Comparison of ENCODE assay signal across 17 cellular contexts in genomic region chr4:25821267-25821666, GRCh38. TPM values are rescaled to one million over a fixed set of nuclear protein-coding genes. Genes with fewer than 3 reads are reported as not detected.
DNase-seq lines count a peak whose midpoint lies in the region; ATAC-seq and TF ChIP-seq lines count a peak whose summit lies in the region.
"Had no signal": no experiment of that assay in that cellular context is flagged by ENCODE, and none has a peak within 500 bp of the region (broad histone marks: within the 10 kb centered on the region; RNA-seq: fewer than 3 reads in every experiment).

No MANE protein-coding gene starts in this region.

- H2BK15ac ChIP-seq in IMR-90 (ENCODE audit: low read depth, low read length): no peak overlapping the region

- no peak overlapping the region for H3K4ac ChIP-seq in IMR-90 (ENCODE audit: low read depth, low read length)

- TF ChIP-seq CTCF in IMR-90 (conservative IDR thresholded peaks at IDR 0.05; ENCODE audit: low read depth, low read length): no peak

- no peak overlapping the region for H3K14ac ChIP-seq in IMR-90 (replicated peaks; ENCODE audit: low read depth, low read length)

- no peak for TF ChIP-seq POLR2A in IMR-90 (IDR thresholded peaks at IDR 0.05; ENCODE audit: low read depth, low read length)

- intact Hi-C loops in IMR-90 (cut with micrococcal nuclease): no loop called here

- H3K27ac ChIP-seq in IMR-90 (ENCODE audit: insufficient read depth, low read length): no peak overlapping the region
- H3K27ac ChIP-seq: BLaER1, C4-2B had no signal

- H3K27me3 ChIP-seq in IMR-90 (ENCODE audit: control insufficient read depth, insufficient read depth, low read length): no peaks in the 10 kb centered on the region
- H3K27me3 ChIP-seq: BLaER1 had no signal

- H2AK9ac ChIP-seq in IMR-90 (replicated peaks; ENCODE audit: low read depth, low read length, poor library complexity): peak overlapping the region; percentile 49

- H3K18ac ChIP-seq in IMR-90 (ENCODE audit: low read depth, low read length): no peak overlapping the region

- 88% methylated on average over 3 of the region's 7 CpGs; no CpG with 5 or more reads in 1 of the 2 experiments for WGBS in IMR-90 (ENCODE audit: extremely low coverage in 2 of 2, insufficient read length in 1 of 2), 2 experiments

- H3K23ac ChIP-seq in IMR-90 (ENCODE audit: low read depth, low read length): no peak overlapping the region

- DNase-seq in IMR-90: no peak
- DNase-seq in globus pallidus (ENCODE audit: low spot score): peak; percentile 12
- no peak for DNase-seq in GDM1 (lab: John Stamatoyannopoulos, UW)
- DNase-seq in AG20443 (ENCODE audit: low spot score): no peak
- no peak for DNase-seq in DMS53 (lab: John Stamatoyannopoulos, UW)
- DNase-seq: Caco-2; CD4-positive, CD25-positive, alpha-beta regulatory T cell; DMS153; DMS79; EL; GF-D8; GOT3; HCEC 1CT had no signal

- H4K8ac ChIP-seq in IMR-90 (ENCODE audit: low read depth in 2 of 2, low read length in 2 of 2): no peak overlapping the region

- dilution Hi-C loops in IMR-90 (cut with HindIII; ENCODE audit: low sequenced_read_pairs, unreplicated experiment): no loop called here

- H3K79me1 ChIP-seq in IMR-90 (ENCODE audit: low read depth in 1 of 2, low read length in 2 of 2): peaks cover 0 to 5% of the 10 kb centered on the region in 2 experiments; a peak in 2 of 4 replicates

- TF ChIP-seq RAD21 in IMR-90 (IDR thresholded peaks at IDR 0.05; ENCODE audit: low read length): no peak

- H3K4me2 ChIP-seq in IMR-90 (ENCODE audit: low read depth, low read length): no peak overlapping the region
- H3K4me2 ChIP-seq: BLaER1 had no signal

- CTCF ChIA-PET in IMR-90 (lab: Yijun Ruan, JAX): no interaction called here

- in situ Hi-C loops in IMR-90 (cut with MboI; ENCODE audit: low sequenced_read_pairs): no loop called here

- H2BK20ac ChIP-seq in IMR-90 (ENCODE audit: low read depth, low read length): no peak overlapping the region

- H3K4me1 ChIP-seq in IMR-90 (ENCODE audit: control insufficient read depth, insufficient read depth, low read length): peaks cover 18% of the 10 kb centered on the region
- H3K4me1 ChIP-seq: BLaER1, Caco-2 had no signal

- H3K4me3 ChIP-seq in IMR-90 (ENCODE audit: insufficient read depth, low read depth, low read length): no peak overlapping the region
- H3K4me3 ChIP-seq: BLaER1 had no signal

- peaks cover 3% of the 10 kb centered on the region for H3K36me3 ChIP-seq in IMR-90 (ENCODE audit: control insufficient read depth, insufficient read depth, low read length)

- no peak overlapping the region for H3K9ac ChIP-seq in IMR-90 (ENCODE audit: low read depth, low read length)
- H3K9ac ChIP-seq: BLaER1 had no signal

- H2AFZ ChIP-seq in IMR-90 (replicated peaks; ENCODE audit: low read length, poor library complexity): peak overlapping the region; percentile 2

- H3K9me3 ChIP-seq in IMR-90 (ENCODE audit: control insufficient read depth, insufficient read depth, low read length): no peaks in the 10 kb centered on the region
- H3K9me3 ChIP-seq: BLaER1, Caco-2 had no signal

- no peak overlapping the region for H2BK5ac ChIP-seq in IMR-90 (ENCODE audit: low read depth, low read length, poor library complexity, severe bottlenecking)

- H3K56ac ChIP-seq in IMR-90 (ENCODE audit: extremely low read depth, insufficient read depth, low read length): no peak overlapping the region

- no peak overlapping the region for H2BK120ac ChIP-seq in IMR-90 (ENCODE audit: low read depth, low read length)

- peaks cover 25% of the 10 kb centered on the region for H3K9me1 ChIP-seq in IMR-90 (ENCODE audit: insufficient read depth, low read length)

- POLR2A ChIA-PET in IMR-90 (lab: Charles Lee; ENCODE audit: unreplicated experiment): no interaction called here

- H2AK5ac ChIP-seq in IMR-90 (ENCODE audit: low read depth, low read length): no peak overlapping the region

- no peak overlapping the region for H4K91ac ChIP-seq in IMR-90 (ENCODE audit: insufficient read depth, low read depth, low read length)

- H4K20me1 ChIP-seq in IMR-90 (ENCODE audit: insufficient read depth, low read length): peaks cover 4% of the 10 kb centered on the region; the same call in 1 of the 2 replicates
- H4K20me1 ChIP-seq: BLaER1 had no signal

- no peak overlapping the region for H4K5ac ChIP-seq in IMR-90 (ENCODE audit: low read depth, low read length)

- ATAC-seq in IMR-90 (ENCODE audit: low read depth): no peak
- ATAC-seq: CD8-positive, alpha-beta T cell had no signal

- no TSS peak for BruUV-seq in IMR-90 (replicated peaks; lab: Mats Ljungman, UMichigan)

TF ChIP-seq in IMR-90, 13 proteins besides CTCF, POLR2A, EP300 and RAD21:
- TF ChIP-seq NFE2L2 (IDR thresholded peaks at IDR 0.05; ENCODE audit: low read depth, low read length): no peak
- no peak for TF ChIP-seq BHLHE40 (IDR thresholded peaks at IDR 0.05; ENCODE audit: low read depth, low read length)

TF ChIP-seq in PFSK-1, 5 proteins besides CTCF, POLR2A, EP300 and RAD21:
- TF ChIP-seq REST (IDR thresholded peaks at IDR 0.05; ENCODE audit: insufficient read depth in 1 of 2, low read depth in 2 of 2, low read length in 2 of 2) (peak; percentile 17 to 81; a peak in 2 of 4 replicates), TAF1 (IDR thresholded peaks at IDR 0.05; ENCODE audit: borderline replicate concordance, insufficient read depth, low read length) (no peak)

RNA-seq across cellular contexts. Expression of gene SEL1L3, which starts 41.5 kb away (rescaled TPM):
- 31.7 and 43.7 TPM in 2 replicates for total RNA-seq in IMR-90 (2012; rRNA removed)
- 13.1 and 16.4 TPM in 2 replicates for polyA plus RNA-seq in IMR-90 (2012; rRNA removed)
- 5.4 and 6.4 TPM in 2 replicates for polyA plus RNA-seq in IMR-90 (2012; cell fraction: cytosol; rRNA removed)
- 5.6 and 13.5 TPM in 2 replicates for polyA plus RNA-seq in IMR-90 (2012; cell fraction: nucleus; rRNA removed; ENCODE audit: low replicate concordance)
- polyA plus RNA-seq in PFSK-1 (2012; ENCODE audit: insufficient read length, low read depth): 18.0 TPM
